In genomic region chr19:29212614-29213573, GRCh38 we compare ENCODE assay signal across 8 cellular contexts. TPM values are rescaled to one million over a fixed set of nuclear protein-coding genes. Genes with fewer than 3 reads are reported as not detected.
DNase-seq lines count a peak whose midpoint lies in the region; ATAC-seq and TF ChIP-seq lines count a peak whose summit lies in the region.

Gene UQCRFS1 (minus strand): TSS chr19:29213151. CDS start chr19:29213118, 33 bp downstream.

- intact Hi-C loops in CD14-positive monocyte (cut with micrococcal nuclease) = loop anchor here in 1 of 2 donors (5.0 kb wide), 1 partner anchor 394 kb away; the partner anchor contains the start of gene POP4

- H3K27ac Mint-ChIP-seq in CD14-positive monocyte = peak within 1 kb of the TSS; percentile 94 to 99 (median 97)

- H3K4me3 Mint-ChIP-seq in CD14-positive monocyte = peak within 1 kb of the TSS; percentile 86 to 91

- H3K4me1 Mint-ChIP-seq in CD14-positive monocyte = peaks cover 40% of the 10 kb centered on the region

- TF ChIP-seq CTCF in CD14-positive monocyte (IDR thresholded peaks at IDR 0.05) = no peak

- H3K27me3 Mint-ChIP-seq in CD14-positive monocyte (ENCODE audit: low read depth in 3 of 3) = peaks cover 0 to 7% (median 6%) of the 10 kb centered on the region in 3 donors

- peaks cover 11 to 13% of the 10 kb centered on the region in 2 donors for H3K36me3 Mint-ChIP-seq in CD14-positive monocyte

- H3K9me3 Mint-ChIP-seq in CD14-positive monocyte = peaks cover 2 to 8% (median 4%) of the 10 kb centered on the region in 7 donors

- DNase-seq in CD14-positive monocyte (ENCODE audit: low spot score) (peak; percentile 92), NCI-H748 (lab: John Stamatoyannopoulos, UW; ENCODE audit: unreplicated experiment) (peak; percentile 98), cortex of kidney (lab: John Stamatoyannopoulos, UW) (peak; percentile 52), left kidney (ENCODE audit: low read depth, low spot score) (peak; percentile 98)
- DNase-seq in activated CD4-positive, alpha-beta T cell treated with anti-CD3 and anti-CD28 coated beads, Interleukin-2, amount 50 U/mL, for 1 hour = peak; percentile 95
- DNase-seq in stimulated activated CD4-positive, alpha-beta T cell treated with anti-CD3 and anti-CD28 coated beads, Interleukin-1b, Interleukin-23, amount 100 ng/mL, for 48 hours = peak; percentile 97

- ATAC-seq in GM19395 (IDR thresholded peaks at IDR 0.05; ENCODE audit: unreplicated experiment) (peak; percentile 96), HG03558 (IDR thresholded peaks at IDR 0.05; ENCODE audit: extremely low read depth, unreplicated experiment) (peak; percentile 88)

RNA-seq across cellular contexts. Expression of gene UQCRFS1, which starts in this region (rescaled TPM):
- 100 to 1,000 TPM; 108 TPM for polyA plus RNA-seq in CD14-positive monocyte

Comparison
In these comparisons a context has a peak if more than half of its experiments do, and no peak if none do; other contexts are left out.
1. Peak in every context shown above with its lines: DNase-seq and ATAC-seq.